In the genomic region with DNA sequence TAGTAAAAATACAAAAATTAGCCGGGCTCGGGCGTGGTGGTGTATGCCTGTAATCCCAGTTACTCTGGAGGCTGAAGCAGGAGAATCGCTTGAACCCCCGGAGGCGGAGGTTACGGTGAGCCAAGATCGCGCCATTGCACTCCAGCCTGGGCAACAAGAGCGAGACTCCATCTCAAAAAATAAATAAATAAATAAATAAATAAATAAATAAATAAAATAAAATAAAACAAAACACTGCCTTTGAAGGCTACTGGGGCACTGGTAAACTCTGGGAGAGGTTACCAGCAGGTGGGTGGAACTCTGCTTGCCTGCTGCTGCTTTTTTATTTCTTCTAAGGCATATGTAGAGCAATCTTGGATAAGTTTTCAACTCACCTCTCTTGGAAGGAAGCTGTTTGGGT, we compare ENCODE assay signal across 9 cellular contexts. TPM values are rescaled to one million over a fixed set of nuclear protein-coding genes. Genes with fewer than 3 reads are reported as not detected.
"Had no signal": no experiment of that assay in that cellular context is flagged by ENCODE, and none has a peak within 500 bp of the region (broad histone marks: within the 10 kb centered on the region; RNA-seq: fewer than 3 reads in every experiment).

No MANE protein-coding gene starts in this region.

RNA-seq across cellular contexts. Expression of a gene that starts 5.2 kb away (rescaled TPM):
- total RNA-seq: dermis blood vessel endothelial cell; endothelial cell of umbilical vein; fibroblast of lung; mononuclear cell; naive thymus-derived CD4-positive, alpha-beta T cell; natural killer cell had no signal
- polyA plus RNA-seq: heart left ventricle; immature natural killer cell; liver; naive thymus-derived CD4-positive, alpha-beta T cell had no signal
